ENCODE assay signal across 20 cellular contexts in genomic region chr3:50230106-50230832, GRCh38. TPM values are rescaled to one million over a fixed set of nuclear protein-coding genes. Genes with fewer than 3 reads are reported as not detected.
DNase-seq lines count a peak whose midpoint lies in the region; ATAC-seq, FAIRE-seq and TF ChIP-seq lines count a peak whose summit lies in the region.
"Had no signal": no experiment of that assay in that cellular context is flagged by ENCODE, and none has a peak within 500 bp of the region (broad histone marks: within the 10 kb centered on the region; RNA-seq: fewer than 3 reads in every experiment).

No MANE protein-coding gene starts in this region.

- 0 out of 2 replicates have a peak overlapping the region, but pooled peaks have one; percentile 1 for H2AFZ ChIP-seq in OCI-LY7 (ENCODE audit: low read length)

- H3K9me3 ChIP-seq in OCI-LY7 (ENCODE audit: low read length) (no peaks in the 10 kb centered on the region), esophagus squamous epithelium (no peaks in the 10 kb centered on the region)
- H3K9me3 ChIP-seq: testis had no signal

- no peaks in the 10 kb centered on the region for H3K36me3 ChIP-seq in OCI-LY7 (ENCODE audit: insufficient read depth, low read length)
- no peaks in the 10 kb centered on the region for H3K36me3 ChIP-seq in esophagus squamous epithelium
- H3K36me3 ChIP-seq: brain microvascular endothelial cell had no signal

- BruUV-seq in OCI-LY7 (replicated peaks; lab: Mats Ljungman, UMichigan), result no TSS peak

- WGBS in esophagus squamous epithelium, 2 donors, result 37 to 65% methylated on average over 4 to 8 of the region's 9 CpGs

- no peaks in the 10 kb centered on the region for H3K27me3 ChIP-seq in esophagus squamous epithelium
- H3K27me3 ChIP-seq: brain microvascular endothelial cell, testis had no signal

- ATAC-seq in stimulated activated memory B cell treated with anti-CD40 and anti-IgM and Interleukin-4, amounts not matched to agents 10 μg/mL and 1 μg/mL and 100 μg/mL, for 72 hours, result no peak
- ATAC-seq in HG03045 (IDR thresholded peaks at IDR 0.05; ENCODE audit: unreplicated experiment), result no peak
- no peak for ATAC-seq in HG03439 (IDR thresholded peaks at IDR 0.05; ENCODE audit: unreplicated experiment)
- ATAC-seq: left ventricle myocardium superior, Right ventricle myocardium inferior had no signal

- H3K9me2 ChIP-seq in OCI-LY7 (ENCODE audit: insufficient read depth, low read length), result no peaks in the 10 kb centered on the region

- H4K20me1 ChIP-seq in OCI-LY7 (ENCODE audit: insufficient read depth, low read length), result no peaks in the 10 kb centered on the region

- H3K4me3 ChIP-seq in OCI-LY7 (ENCODE audit: low read depth, low read length, poor library complexity, severe bottlenecking) (no peak overlapping the region), esophagus squamous epithelium (no peak overlapping the region)
- H3K4me3 ChIP-seq: testis had no signal

- DNase-seq in HFFc6 (no peak), OCI-LY7 (ENCODE audit: low spot score) (no peak), esophagus squamous epithelium (lab: John Stamatoyannopoulos, UW) (no peak), occipital lobe (lab: John Stamatoyannopoulos, UW) (no peak), frontal cortex (ENCODE audit: low spot score in 2 of 2) (no peak)
- DNase-seq: activated CD4-positive, alpha-beta T cell treated with anti-CD3 and anti-CD28 coated beads, Interleukin-2, amount 10 ng/mL, durations not matched to agents 24 days and 14 days; brain microvascular endothelial cell; effector CD4-positive, alpha-beta T cell; left ventricle myocardium superior; NCI-H1092 treated with DMSO at 0.1 percent for 48 hours; NCI-H2171; T-helper 9 cell; testis had no signal

- TF ChIP-seq CTCF in HFFc6 (IDR thresholded peaks at IDR 0.05) (no peak), OCI-LY7 (conservative IDR thresholded peaks at IDR 0.05; ENCODE audit: low read length) (no peak), esophagus squamous epithelium (IDR thresholded peaks at IDR 0.05) (no peak)

- H3K4me1 ChIP-seq in OCI-LY7 (ENCODE audit: insufficient read depth, low read length, poor library complexity, severe bottlenecking), result peaks cover 54% of the 10 kb centered on the region
- H3K4me1 ChIP-seq in esophagus squamous epithelium, result peaks cover 24 to 64% (median 36%) of the 10 kb centered on the region in 3 donors

- H3K27ac ChIP-seq in OCI-LY7 (ENCODE audit: low read depth, low read length, poor library complexity, severe bottlenecking) (no peak overlapping the region), esophagus squamous epithelium (peak overlapping the region; percentile 59 to 95 (median 90))
- H3K27ac ChIP-seq: brain microvascular endothelial cell, testis had no signal

- peak overlapping the region; percentile 30; the same call in 1 of the 2 replicates for H3K27ac Mint-ChIP-seq in HFFc6
- H3K27ac Mint-ChIP-seq in stimulated activated memory B cell treated with anti-CD40 and anti-IgM and Interleukin-4, amounts not matched to agents 10 μg/mL and 1 μg/mL and 100 μg/mL, for 72 hours, result peak overlapping the region; percentile 59

- TF ChIP-seq POLR2A in esophagus squamous epithelium (IDR thresholded peaks at IDR 0.05), result no peak

- no peaks in the 10 kb centered on the region for H3K79me2 ChIP-seq in OCI-LY7 (ENCODE audit: insufficient read depth, low read depth, low read length)

- peaks cover 48% of the 10 kb centered on the region for H3K4me1 Mint-ChIP-seq in HFFc6 (ENCODE audit: low read depth)
- H3K4me1 Mint-ChIP-seq in stimulated activated memory B cell treated with anti-CD40 and anti-IgM and Interleukin-4, amounts not matched to agents 10 μg/mL and 1 μg/mL and 100 μg/mL, for 72 hours, result peaks cover 73% of the 10 kb centered on the region

- no peak overlapping the region for H3K4me3 Mint-ChIP-seq in HFFc6
- H3K4me3 Mint-ChIP-seq in stimulated activated memory B cell treated with anti-CD40 and anti-IgM and Interleukin-4, amounts not matched to agents 10 μg/mL and 1 μg/mL and 100 μg/mL, for 72 hours, result no peak overlapping the region

- POLR2A ChIA-PET in OCI-LY7 (lab: Charles Lee), result interaction anchor here (3.9 kb wide), 1 partner anchor 16 kb away, joined by 24 read pairs; no protein-coding TSS in a partner anchor

- H3K27me3 Mint-ChIP-seq in HFFc6 (ENCODE audit: insufficient read depth), result peaks cover 2% of the 10 kb centered on the region; the same call in 1 of the 2 replicates
- no peaks in the 10 kb centered on the region for H3K27me3 Mint-ChIP-seq in stimulated activated memory B cell treated with anti-CD40 and anti-IgM and Interleukin-4, amounts not matched to agents 10 μg/mL and 1 μg/mL and 100 μg/mL, for 72 hours
- H3K27me3 Mint-ChIP-seq: activated naive CD4-positive, alpha-beta T cell treated with anti-CD3 and anti-CD28 coated beads, Interleukin-2, amount 50 U/mL, for 24 hours had no signal

- intact Hi-C loops in OCI-LY7 (cut with micrococcal nuclease; ENCODE audit: unreplicated experiment), result no loop called here
- intact Hi-C loops in esophagus squamous epithelium (cut with DNase I), result no loop called here

- H3K36me3 Mint-ChIP-seq in HFFc6 (ENCODE audit: low read depth), result no peaks in the 10 kb centered on the region
- H3K36me3 Mint-ChIP-seq in stimulated activated memory B cell treated with anti-CD40 and anti-IgM and Interleukin-4, amounts not matched to agents 10 μg/mL and 1 μg/mL and 100 μg/mL, for 72 hours, result no peaks in the 10 kb centered on the region
- H3K36me3 Mint-ChIP-seq: activated naive CD4-positive, alpha-beta T cell treated with anti-CD3 and anti-CD28 coated beads, Interleukin-2, amount 50 U/mL, for 24 hours had no signal

- CTCF ChIA-PET in OCI-LY7 (lab: Charles Lee; ENCODE audit: unreplicated experiment), result interaction anchor here (1.1 to 3.6 kb wide), 2 partner anchors 13 to 17 kb away, joined by 3 to 20 read pairs; no protein-coding TSS in a partner anchor

- FAIRE-seq in frontal cortex (lab: Jason Lieb, UNC), result no peak
- FAIRE-seq: H54 had no signal

- H3K9me3 Mint-ChIP-seq in HFFc6, result no peaks in the 10 kb centered on the region
- no peaks in the 10 kb centered on the region for H3K9me3 Mint-ChIP-seq in stimulated activated memory B cell treated with anti-CD40 and anti-IgM and Interleukin-4, amounts not matched to agents 10 μg/mL and 1 μg/mL and 100 μg/mL, for 72 hours
- H3K9me3 Mint-ChIP-seq: activated CD4-positive, alpha-beta T cell treated with anti-CD3 and anti-CD28 coated beads, Interleukin-2, amount 10 ng/mL, durations not matched to agents 24 days and 14 days; activated naive CD4-positive, alpha-beta T cell treated with anti-CD3 and anti-CD28 coated beads, Interleukin-2, amount 50 U/mL, for 24 hours had no signal

- H3K4me2 ChIP-seq in OCI-LY7 (ENCODE audit: low read length), result peak overlapping the region; percentile 8; the same call in 1 of the 2 replicates

RNA-seq across cellular contexts. Expression of gene GNAI2, which starts 5.7 kb away (rescaled TPM):
- total RNA-seq in HFFc6 (2021; fragmentation: NEBNext Ultra II Directional; extraction: Animal tissue kit (Norgen Biotek cat#: 25700)), result 100 to 1,000 TPM; 532 to 617 (median 582) TPM
- 165 and 190 TPM in 2 replicates for total RNA-seq in OCI-LY7 (2014; rRNA removed; shearing (Covaris generic))
- total RNA-seq in OCI-LY7 (2022) (256 and 266 TPM in 2 replicates), esophagus squamous epithelium (100 to 1,000 TPM in 2 of 4 donors, 10 to 100 TPM in 2; 39.8 to 122 (median 76.5) TPM), occipital lobe (84.5 TPM), frontal cortex (97.0 TPM)

RNA-seq across cellular contexts. Expression of gene SLC38A3, which starts 25.2 kb away (rescaled TPM):
- under 1 TPM in 2 of 6 experiments, not detected in 4; 0.16 to 0.24 TPM for total RNA-seq in HFFc6 (2021; fragmentation: NEBNext Ultra II Directional; extraction: Animal tissue kit (Norgen Biotek cat#: 25700))
- not detected in 2 replicates for total RNA-seq in OCI-LY7 (2014; rRNA removed; shearing (Covaris generic))
- total RNA-seq in OCI-LY7 (2022) (not detected in 2 replicates), esophagus squamous epithelium (not detected), occipital lobe (5.0 TPM), frontal cortex (2.0 TPM)
- total RNA-seq: activated CD4-positive, alpha-beta T cell treated with anti-CD3 and anti-CD28 coated beads, Interleukin-2, amount 10 ng/mL, durations not matched to agents 24 days and 14 days; Daoy had no signal

RNA-seq across cellular contexts. Expression of gene SEMA3B, which starts 38.7 kb away (rescaled TPM):
- 10 to 100 TPM; 14.5 to 26.6 (median 24.7) TPM for total RNA-seq in HFFc6 (2021; fragmentation: NEBNext Ultra II Directional; extraction: Animal tissue kit (Norgen Biotek cat#: 25700))
- 0.10 and 0.28 TPM in 2 replicates for total RNA-seq in OCI-LY7 (2014; rRNA removed; shearing (Covaris generic))
- total RNA-seq in OCI-LY7 (2022) (0.82 and 1.2 TPM in 2 replicates), esophagus squamous epithelium (1 to 10 TPM in 3 of 4 donors, under 1 TPM in 1; 0.70 to 8.2 (median 2.4) TPM), occipital lobe (2.3 TPM), frontal cortex (2.4 TPM)

RNA-seq across cellular contexts. Expression of gene GNAT1, which starts 38.9 kb away (rescaled TPM):
- not detected for total RNA-seq in HFFc6 (2021; fragmentation: NEBNext Ultra II Directional; extraction: Animal tissue kit (Norgen Biotek cat#: 25700))
- not detected in 2 replicates for total RNA-seq in OCI-LY7 (2014; rRNA removed; shearing (Covaris generic))
- total RNA-seq in OCI-LY7 (2022) (not detected in 2 replicates), esophagus squamous epithelium (not detected), occipital lobe (not detected), frontal cortex (not detected)
- total RNA-seq: activated CD4-positive, alpha-beta T cell treated with anti-CD3 and anti-CD28 coated beads, Interleukin-2, amount 10 ng/mL, durations not matched to agents 24 days and 14 days; Daoy; left ventricle myocardium superior; Right ventricle myocardium inferior had no signal

RNA-seq across cellular contexts. Expression of gene LSMEM2, which starts 48.6 kb away (rescaled TPM):
- total RNA-seq in HFFc6 (2021; fragmentation: NEBNext Ultra II Directional; extraction: Animal tissue kit (Norgen Biotek cat#: 25700)), result under 1 TPM in 2 of 6 experiments, not detected in 4; 0.11 to 0.13 TPM
- not detected in 2 replicates for total RNA-seq in OCI-LY7 (2014; rRNA removed; shearing (Covaris generic))
- total RNA-seq in OCI-LY7 (2022) (not detected in 2 replicates), esophagus squamous epithelium (not detected), occipital lobe (0.47 TPM), frontal cortex (0.82 TPM)
- total RNA-seq: activated CD4-positive, alpha-beta T cell treated with anti-CD3 and anti-CD28 coated beads, Interleukin-2, amount 10 ng/mL, durations not matched to agents 24 days and 14 days; Daoy had no signal
